Comparison of ENCODE assay signal across 33 cellular contexts in the genomic region with DNA sequence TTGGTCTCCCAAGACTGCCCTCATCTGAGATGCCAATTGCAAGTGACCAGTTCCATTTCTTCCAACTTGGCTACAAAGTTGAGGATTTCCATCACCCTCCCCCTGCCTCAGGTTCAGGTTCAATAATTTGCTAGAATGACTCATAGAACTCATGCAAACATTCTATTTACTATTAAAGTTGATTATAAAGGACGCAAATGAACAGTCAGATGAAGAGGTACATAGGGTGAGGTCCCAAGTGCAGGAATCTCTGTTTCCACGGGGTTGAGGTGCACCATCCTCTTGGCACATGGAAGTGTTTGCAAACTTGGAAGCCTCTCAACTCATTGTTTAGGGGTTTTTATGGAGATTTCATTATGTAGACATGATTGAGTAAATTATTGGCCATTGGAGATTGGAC. TPM values are rescaled to one million over a fixed set of nuclear protein-coding genes. Genes with fewer than 3 reads are reported as not detected.
"Had no signal": no experiment of that assay in that cellular context is flagged by ENCODE, and none has a peak within 500 bp of the region (broad histone marks: within the 10 kb centered on the region; RNA-seq: fewer than 3 reads in every experiment).

No MANE protein-coding gene starts in this region.

- H3K9me3 ChIP-seq: gastroesophageal sphincter, heart left ventricle, mucosa of descending colon, neutrophil, right atrium auricular region, suprapubic skin, transverse colon, upper lobe of right lung, uterus had no signal

- H3K4me3 ChIP-seq: gastroesophageal sphincter, heart left ventricle, hepatocyte, mucosa of descending colon, right atrium auricular region, smooth muscle cell, suprapubic skin, transverse colon, upper lobe of right lung, uterus had no signal

- H3K27me3 ChIP-seq: gastroesophageal sphincter, neutrophil, right atrium auricular region, suprapubic skin, transverse colon, upper lobe of right lung, uterus had no signal

- H3K9ac ChIP-seq: parathyroid adenoma had no signal

- FAIRE-seq: islet of Langerhans had no signal

- H2AFZ ChIP-seq: hepatocyte, parathyroid adenoma had no signal

- H3K27ac ChIP-seq: gastroesophageal sphincter, heart left ventricle, hepatocyte, neutrophil, parathyroid adenoma, right atrium auricular region, suprapubic skin, transverse colon, upper lobe of right lung, uterus had no signal

- ATAC-seq: effector memory CD8-positive, alpha-beta T cell; esophagus mucosa; gastroesophageal sphincter; heart left ventricle; mucosa of descending colon; natural killer cell treated with Interleukin-12 subunit alpha and Interleukin-12 subunit beta and Interleukin-15 and Interleukin-18, amount 100 ng/mL, for 72 hours; sciatic nerve; stimulated activated naive CD8-positive, alpha-beta T cell treated with anti-CD3 and anti-CD28 coated beads, Interleukin-15, amount 100 ng/mL, for 72 hours; upper lobe of right lung had no signal

- H3K36me3 ChIP-seq: gastroesophageal sphincter, heart left ventricle, neutrophil, right atrium auricular region, suprapubic skin, transverse colon, upper lobe of right lung, uterus had no signal

- H3K4me1 ChIP-seq: parathyroid adenoma, right atrium auricular region, transverse colon, upper lobe of right lung, uterus had no signal

- DNase-seq: cortex of kidney; effector memory CD8-positive, alpha-beta T cell; foreskin fibroblast; heart left ventricle; kidney glomerular epithelial cell; mesenchymal stem cell; mucosa of descending colon; naive B cell; stimulated activated CD4-positive, alpha-beta T cell treated with anti-CD3 and anti-CD28 coated beads, Interleukin-12 subunit alpha, Interleukin-12 subunit beta, amount 100 ng/mL, for 4 hours; stimulated activated CD4-positive, alpha-beta T cell treated with anti-CD3 and anti-CD28 coated beads, Interleukin-1b, Interleukin-23, amount 100 ng/mL, for 48 hours; stimulated activated CD4-positive, alpha-beta T cell treated with anti-CD3 and anti-CD28 coated beads, Interleukin-4, amount 100 ng/mL, for 1 hour; stimulated activated CD8-positive, alpha-beta memory T cell treated with anti-CD3 and anti-CD28 coated beads, Interleukin-4, amount 100 ng/mL, for 48 hours; stimulated activated naive CD4-positive, alpha-beta T cell; stimulated activated naive CD8-positive, alpha-beta T cell treated with anti-CD3 and anti-CD28 coated beads, Interleukin-15, amount 100 ng/mL, for 72 hours; transverse colon; upper lobe of right lung; uterus had no signal

- H3K79me2 ChIP-seq: hepatocyte, parathyroid adenoma had no signal

- H3K4me2 ChIP-seq: hepatocyte, smooth muscle cell had no signal

RNA-seq across cellular contexts. Expression of a gene that starts 41.0 kb away (rescaled TPM):
- total RNA-seq: dermis microvascular lymphatic vessel endothelial cell; liver; lung microvascular endothelial cell; natural killer cell treated with Interleukin-12 subunit alpha and Interleukin-12 subunit beta and Interleukin-15 and Interleukin-18, amount 100 ng/mL, for 72 hours; neural crest cell; progenitor cell of endocrine pancreas; sciatic nerve; smooth muscle cell; uterus had no signal
- polyA plus RNA-seq: heart left ventricle, liver, smooth muscle cell had no signal
